In genomic region chr3:30952786-30953185, GRCh38 we compare ENCODE assay signal across 17 cellular contexts. TPM values are rescaled to one million over a fixed set of nuclear protein-coding genes. Genes with fewer than 3 reads are reported as not detected.
DNase-seq lines count a peak whose midpoint lies in the region; ATAC-seq and TF ChIP-seq lines count a peak whose summit lies in the region.
"Had no signal": no experiment of that assay in that cellular context is flagged by ENCODE, and none has a peak within 500 bp of the region (broad histone marks: within the 10 kb centered on the region; RNA-seq: fewer than 3 reads in every experiment).

No MANE protein-coding gene starts in this region.

- TF ChIP-seq CTCF in AG09309 (IDR thresholded peaks at IDR 0.05; ENCODE audit: control insufficient read depth, insufficient read depth, low read depth, low read length, missing control alignments): no peak
- TF ChIP-seq CTCF in fibroblast of the aortic adventitia (IDR thresholded peaks at IDR 0.05; ENCODE audit: insufficient read depth, low read length): no peak

- no peak for ATAC-seq in GM21825 (IDR thresholded peaks at IDR 0.05; ENCODE audit: unreplicated experiment)
- ATAC-seq: A549 had no signal

- H3K4me3 ChIP-seq in AG09309 (ENCODE audit: control insufficient read depth, low read depth, low read length): no peak overlapping the region
- H3K4me3 ChIP-seq in fibroblast of the aortic adventitia (ENCODE audit: low read depth, low read length): no peak overlapping the region
- H3K4me3 ChIP-seq: A549 had no signal

- in situ Hi-C loops in SK-MEL-5 (cut with HindIII; ENCODE audit: low pct_unique_long_range_greater_than_20kb, low sequenced_read_pairs): no loop called here

- DNase-seq in AG09309 (ENCODE audit: low read depth): peak; percentile 8
- peak; percentile 46 for DNase-seq in GM04503 (ENCODE audit: low read depth)
- DNase-seq in SK-MEL-5 (ENCODE audit: low read depth, low spot score): peak; percentile 16
- peak; percentile 45 for DNase-seq in fibroblast of the aortic adventitia (ENCODE audit: low read depth)
- no peak for DNase-seq in NCI-H2107 treated with DMSO at 0.1 percent for 48 hours (lab: John Stamatoyannopoulos, UW; ENCODE audit: unreplicated experiment)
- no peak for DNase-seq in glomerular visceral epithelial cell (ENCODE audit: extremely low spot score)
- DNase-seq in activated CD4-positive, alpha-beta T cell treated with anti-CD3 and anti-CD28 coated beads for 4 hours: no peak
- DNase-seq: CD4-positive, CD25-positive, alpha-beta regulatory T cell; GOT3; KBM-7; NCI-H1105; NCI-H1694 treated with DMSO at 0.1 percent for 48 hours; NCI-H2171; NCI-H446; NK-92 treated with Interleukin-12 subunit alpha and Interleukin-12 subunit beta, amount 100 ng/mL, for 24 hours had no signal

RNA-seq across cellular contexts. Expression of gene GADL1, which starts 58.3 kb away (rescaled TPM):
- total RNA-seq in SK-MEL-5 (2014; rRNA removed; shearing (Covaris generic)): 0.24 and 0.37 TPM in 2 replicates
- polyA plus RNA-seq in SK-MEL-5 (2015; cell fraction: cytosol; rRNA removed): 0.53 and 0.61 TPM in 2 replicates
- 0.11 TPM in 1 of 2 replicates, not detected in the other for polyA plus RNA-seq in SK-MEL-5 (2015; cell fraction: nucleus; rRNA removed)
- 0.18 TPM in 1 of 2 replicates, not detected in the other for total RNA-seq in fibroblast of the aortic adventitia (ENCODE audit: low replicate concordance)
- total RNA-seq: CD4-positive, CD25-positive, alpha-beta regulatory T cell had no signal
- polyA plus RNA-seq: A549; CD4-positive, CD25-positive, alpha-beta regulatory T cell had no signal

Comparison
In these comparisons a context has a peak if more than half of its experiments do, and no peak if none do; other contexts are left out.
1. DNase-seq: peak in AG09309 (single experiment), GM04503 (single experiment), SK-MEL-5 (single experiment) and fibroblast of the aortic adventitia (single experiment); none in NCI-H2107 treated with DMSO at 0.1 percent for 48 hours (single experiment), glomerular visceral epithelial cell (single experiment) and activated CD4-positive, alpha-beta T cell treated with anti-CD3 and anti-CD28 coated beads for 4 hours (0 of 2).